1 cellular context compared by ENCODE assay signal in genomic region chr11:2289859-2290258, GRCh38.
TF ChIP-seq lines count a peak whose summit lies in the region.

No MANE protein-coding gene starts in this region.

TF ChIP-seq in WTC11, 78 proteins besides CTCF, POLR2A, EP300 and RAD21 (continued from another document):
- TF ChIP-seq STAT6 (CRISPR knock-in tag; conservative IDR thresholded peaks at IDR 0.05; ENCODE audit: low read depth) (no peak), FOXK1 (CRISPR knock-in tag; IDR thresholded peaks at IDR 0.05) (no peak), ZNF121 (CRISPR knock-in tag; IDR thresholded peaks at IDR 0.05) (no peak), ZNF232 (CRISPR knock-in tag; IDR thresholded peaks at IDR 0.05) (no peak)
- TF ChIP-seq, protein P1, sequence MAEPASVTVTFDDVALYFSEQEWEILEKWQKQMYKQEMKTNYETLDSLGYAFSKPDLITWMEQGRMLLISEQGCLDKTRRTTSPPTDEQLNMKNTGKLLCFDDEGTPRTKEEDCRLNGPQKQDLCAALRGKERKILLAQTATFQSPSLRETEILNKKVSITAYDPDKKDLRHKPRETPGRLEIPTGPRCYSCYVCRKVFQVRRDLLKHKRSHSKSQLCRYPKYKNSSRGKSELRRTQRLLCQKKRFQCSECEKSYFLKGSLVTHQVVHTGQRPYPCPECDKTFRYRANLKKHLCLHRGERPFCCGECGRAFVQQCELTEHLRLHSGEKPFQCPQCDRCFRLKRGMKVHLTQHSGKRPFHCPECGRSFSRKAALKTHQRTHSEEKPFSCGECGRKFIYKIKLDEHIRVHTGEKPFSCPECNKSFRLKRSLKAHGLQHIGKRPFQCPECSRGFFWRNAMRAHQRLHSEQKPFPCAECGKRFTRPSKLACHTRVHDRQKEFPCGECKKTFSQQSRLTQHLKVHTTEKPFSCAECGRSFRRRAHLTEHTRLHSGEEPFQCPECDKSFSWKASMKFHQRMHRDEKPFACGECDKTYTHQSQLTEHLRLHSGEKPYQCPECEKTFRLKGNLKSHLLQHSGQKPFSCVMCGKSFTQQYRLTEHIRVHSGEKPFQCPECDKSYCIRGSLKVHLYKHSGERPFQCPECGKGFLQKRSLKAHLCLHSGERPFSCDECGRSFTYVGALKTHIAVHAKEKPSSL (CRISPR knock-in tag; conservative IDR thresholded peaks at IDR 0.05), result no peak
